8 cellular contexts compared by ENCODE assay signal in the genomic region with DNA sequence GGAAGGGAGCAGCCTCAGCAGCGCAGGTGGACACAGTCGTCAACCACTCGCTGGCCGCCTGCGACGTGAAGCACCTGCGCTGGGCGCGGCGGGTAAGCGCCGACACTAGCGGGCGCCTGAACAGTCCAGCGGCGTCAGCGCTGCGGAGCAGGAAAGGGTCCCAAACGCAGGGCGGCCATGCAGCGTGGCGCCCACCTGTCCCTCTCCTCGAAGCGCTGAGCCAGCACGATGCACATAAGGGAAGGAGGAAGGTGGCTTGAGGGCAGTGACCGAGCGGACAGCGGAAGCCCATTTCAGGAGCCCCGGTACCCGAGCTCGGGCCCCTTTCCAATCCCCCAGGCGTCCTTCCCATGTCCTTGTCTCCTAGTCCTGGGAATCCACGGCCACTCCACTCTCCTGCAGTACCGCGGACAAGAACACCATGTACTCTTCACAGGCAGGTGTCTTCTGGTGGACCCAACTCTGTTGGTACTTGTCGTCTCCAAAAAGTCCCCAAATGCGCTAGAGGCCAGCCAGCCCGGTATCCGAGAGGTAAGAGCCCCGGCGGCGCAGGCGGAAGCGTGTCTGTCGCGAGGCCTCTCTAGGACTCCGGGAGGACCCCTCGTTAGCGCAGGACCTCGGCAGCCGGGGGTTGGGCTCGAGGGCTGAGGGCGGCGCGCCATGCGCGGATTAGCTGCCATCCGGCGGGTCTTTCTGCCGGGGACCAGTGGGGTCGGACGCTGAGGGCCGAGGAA. TPM values are rescaled to one million over a fixed set of nuclear protein-coding genes. Genes with fewer than 3 reads are reported as not detected.
DNase-seq lines count a peak whose midpoint lies in the region; ATAC-seq and TF ChIP-seq lines count a peak whose summit lies in the region.

No MANE protein-coding gene starts in this region.

- CTCF ChIA-PET in SK-N-SH (lab: Yijun Ruan, JAX): no interaction called here

- no peak overlapping the region for H3K27ac Mint-ChIP-seq in activated naive CD8-positive, alpha-beta T cell treated with anti-CD3 and anti-CD28 coated beads, Interleukin-2, amount 50 U/mL, for 24 hours

- no peak overlapping the region for H3K4me2 ChIP-seq in SK-N-SH

- H4K20me1 ChIP-seq in SK-N-SH (ENCODE audit: insufficient read depth): no peaks in the 10 kb centered on the region

- no peak for ATAC-seq in SK-N-SH treated with all-trans-retinoic acid at 6 μM for 48 hours
- no peak for ATAC-seq in activated naive CD8-positive, alpha-beta T cell treated with anti-CD3 and anti-CD28 coated beads, Interleukin-2, amount 50 U/mL, for 24 hours
- ATAC-seq in left lung: peak; percentile 81
- no peak for ATAC-seq in GM19324 (IDR thresholded peaks at IDR 0.05; ENCODE audit: low FRiP score, unreplicated experiment)

- H3K4me3 ChIP-seq in SK-N-SH (ENCODE audit: low read depth in 2 of 2, low read length in 1 of 2) (peak overlapping the region in 1 of 2 experiments; percentile 23; a peak in 1 of 4 replicates), left lung (peak overlapping the region; percentile 28 to 51)

- peaks cover 18% of the 10 kb centered on the region for H3K27me3 Mint-ChIP-seq in activated naive CD8-positive, alpha-beta T cell treated with anti-CD3 and anti-CD28 coated beads, Interleukin-2, amount 50 U/mL, for 24 hours

- POLR2A ChIA-PET in SK-N-SH (lab: Yijun Ruan, JAX): no interaction called here

- H3K4me3 Mint-ChIP-seq in activated naive CD8-positive, alpha-beta T cell treated with anti-CD3 and anti-CD28 coated beads, Interleukin-2, amount 50 U/mL, for 24 hours: peak overlapping the region; percentile 58

- no peaks in the 10 kb centered on the region for H3K9me2 ChIP-seq in SK-N-SH

- H2AFZ ChIP-seq in SK-N-SH (ENCODE audit: low read depth): no peak overlapping the region

- DNase-seq in SK-N-SH (peak; percentile 72), left lung (peak in 1 of 2 donors; percentile 88), Kasumi-1 (lab: John Stamatoyannopoulos, UW) (no peak), kidney tubule cell (ENCODE audit: low spot score) (no peak)
- peak; percentile 31 for DNase-seq in activated naive CD8-positive, alpha-beta T cell treated with anti-CD3 and anti-CD28 coated beads, Interleukin-2, amount 50 U/mL, for 24 hours
- DNase-seq in stimulated activated CD8-positive, alpha-beta memory T cell treated with anti-CD3 and anti-CD28 coated beads, Interleukin-12 subunit alpha, Interleukin-12 subunit beta, amount 100 ng/mL, for 4 hours (ENCODE audit: low read depth): peak; percentile 21

- H3K27ac ChIP-seq in SK-N-SH (ENCODE audit: low read depth in 2 of 2, low read length in 1 of 2) (no peak overlapping the region), left lung (peak overlapping the region in 1 of 2 donors; percentile 33)

- H3K36me3 ChIP-seq in SK-N-SH (replicated peaks in 1 of 2; ENCODE audit: control insufficient read depth in 1 of 2, insufficient read depth in 2 of 2, low read length in 1 of 2): peaks cover 3 to 5% of the 10 kb centered on the region in 2 experiments
- peaks cover 0 to 18% of the 10 kb centered on the region in 2 donors for H3K36me3 ChIP-seq in left lung

- H3K9me3 ChIP-seq in SK-N-SH: peaks cover 15% of the 10 kb centered on the region; the same call in 1 of the 2 replicates
- peaks cover 2 to 43% of the 10 kb centered on the region in 2 donors for H3K9me3 ChIP-seq in left lung

- no peak for TF ChIP-seq EP300 in SK-N-SH (IDR thresholded peaks at IDR 0.05; ENCODE audit: borderline replicate concordance in 1 of 2, low read depth in 1 of 2, low read length in 1 of 2)

- TF ChIP-seq CTCF in SK-N-SH (IDR thresholded peaks at IDR 0.05) (no peak), left lung (IDR thresholded peaks at IDR 0.05) (no peak)

- intact Hi-C loops in left lung (cut with DNase I): no loop called here

- no peaks in the 10 kb centered on the region for H3K27me3 ChIP-seq in SK-N-SH (ENCODE audit: insufficient read depth)
- H3K27me3 ChIP-seq in left lung: peaks cover 0 to 27% of the 10 kb centered on the region in 2 donors

- no peak overlapping the region for H3K9ac ChIP-seq in SK-N-SH

- 37% methylated on average over 35 of the region's 63 CpGs for WGBS in SK-N-SH (ENCODE audit: low lambda C conversion rate)

- H3K79me2 ChIP-seq in SK-N-SH (ENCODE audit: insufficient read depth): no peaks in the 10 kb centered on the region

- H3F3A ChIP-seq in SK-N-SH (replicated peaks; ENCODE audit: insufficient read depth): peaks cover 4% of the 10 kb centered on the region

- peaks cover 38% of the 10 kb centered on the region for H3K36me3 Mint-ChIP-seq in activated naive CD8-positive, alpha-beta T cell treated with anti-CD3 and anti-CD28 coated beads, Interleukin-2, amount 50 U/mL, for 24 hours (ENCODE audit: low read depth)

- no peak for TF ChIP-seq RAD21 in SK-N-SH (IDR thresholded peaks at IDR 0.05; ENCODE audit: low read length)

- H3K4me1 ChIP-seq in SK-N-SH (ENCODE audit: control insufficient read depth in 1 of 2, insufficient read depth in 2 of 2, low read depth in 1 of 2, low read length in 1 of 2) (no peaks in the 10 kb centered on the region), left lung (peaks cover 0 to 11% of the 10 kb centered on the region in 2 donors)

- H3K4me1 Mint-ChIP-seq in activated naive CD8-positive, alpha-beta T cell treated with anti-CD3 and anti-CD28 coated beads, Interleukin-2, amount 50 U/mL, for 24 hours: peaks cover 8% of the 10 kb centered on the region

- peaks cover 38% of the 10 kb centered on the region for H3K9me3 Mint-ChIP-seq in activated naive CD8-positive, alpha-beta T cell treated with anti-CD3 and anti-CD28 coated beads, Interleukin-2, amount 50 U/mL, for 24 hours

TF ChIP-seq in SK-N-SH, 30 proteins besides CTCF, POLR2A, EP300 and RAD21:
- TF ChIP-seq, protein P1, sequence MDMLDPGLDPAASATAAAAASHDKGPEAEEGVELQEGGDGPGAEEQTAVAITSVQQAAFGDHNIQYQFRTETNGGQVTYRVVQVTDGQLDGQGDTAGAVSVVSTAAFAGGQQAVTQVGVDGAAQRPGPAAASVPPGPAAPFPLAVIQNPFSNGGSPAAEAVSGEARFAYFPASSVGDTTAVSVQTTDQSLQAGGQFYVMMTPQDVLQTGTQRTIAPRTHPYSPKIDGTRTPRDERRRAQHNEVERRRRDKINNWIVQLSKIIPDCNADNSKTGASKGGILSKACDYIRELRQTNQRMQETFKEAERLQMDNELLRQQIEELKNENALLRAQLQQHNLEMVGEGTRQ (IDR thresholded peaks at IDR 0.05; ENCODE audit: borderline replicate concordance, low read depth, low read length): no peak
- TF ChIP-seq FOXM1 (IDR thresholded peaks at IDR 0.05; ENCODE audit: low read depth) (no peak), JUND (IDR thresholded peaks at IDR 0.05) (no peak)

TF ChIP-seq in SK-N-SH treated with all-trans-retinoic acid at 6 μM for 48 hours, 23 proteins besides CTCF, POLR2A, EP300 and RAD21 (continues in another document):
- no peak for TF ChIP-seq BACH2 (CRISPR knock-in tag; IDR thresholded peaks at IDR 0.05; ENCODE audit: borderline replicate concordance)
- no peak for TF ChIP-seq RARB (CRISPR knock-in tag; IDR thresholded peaks at IDR 0.05)
- no peak for TF ChIP-seq ZNF70 (CRISPR knock-in tag; IDR thresholded peaks at IDR 0.05)
- no peak for TF ChIP-seq ARNTL (CRISPR knock-in tag; IDR thresholded peaks at IDR 0.05; ENCODE audit: borderline replicate concordance, low read depth)
- no peak for TF ChIP-seq TCF4 (CRISPR knock-in tag; IDR thresholded peaks at IDR 0.05; ENCODE audit: borderline replicate concordance)
- TF ChIP-seq ISL1 (CRISPR knock-in tag; IDR thresholded peaks at IDR 0.05): no peak
- no peak for TF ChIP-seq OSR1 (CRISPR knock-in tag; IDR thresholded peaks at IDR 0.05)
- no peak for TF ChIP-seq ZFP3 (CRISPR knock-in tag; IDR thresholded peaks at IDR 0.05)
- TF ChIP-seq ZNF8 (CRISPR knock-in tag; IDR thresholded peaks at IDR 0.05): no peak
- no peak for TF ChIP-seq ESRRG (CRISPR knock-in tag; IDR thresholded peaks at IDR 0.05)
- TF ChIP-seq GLIS3 (CRISPR knock-in tag; IDR thresholded peaks at IDR 0.05): no peak
- no peak for TF ChIP-seq SNAI2 (CRISPR knock-in tag; IDR thresholded peaks at IDR 0.05)
- TF ChIP-seq, protein P2, sequence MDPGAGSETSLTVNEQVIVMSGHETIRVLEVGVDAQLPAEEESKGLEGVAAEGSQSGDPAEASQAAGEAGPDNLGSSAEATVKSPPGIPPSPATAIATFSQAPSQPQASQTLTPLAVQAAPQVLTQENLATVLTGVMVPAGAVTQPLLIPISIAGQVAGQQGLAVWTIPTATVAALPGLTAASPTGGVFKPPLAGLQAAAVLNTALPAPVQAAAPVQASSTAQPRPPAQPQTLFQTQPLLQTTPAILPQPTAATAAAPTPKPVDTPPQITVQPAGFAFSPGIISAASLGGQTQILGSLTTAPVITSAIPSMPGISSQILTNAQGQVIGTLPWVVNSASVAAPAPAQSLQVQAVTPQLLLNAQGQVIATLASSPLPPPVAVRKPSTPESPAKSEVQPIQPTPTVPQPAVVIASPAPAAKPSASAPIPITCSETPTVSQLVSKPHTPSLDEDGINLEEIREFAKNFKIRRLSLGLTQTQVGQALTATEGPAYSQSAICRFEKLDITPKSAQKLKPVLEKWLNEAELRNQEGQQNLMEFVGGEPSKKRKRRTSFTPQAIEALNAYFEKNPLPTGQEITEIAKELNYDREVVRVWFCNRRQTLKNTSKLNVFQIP (CRISPR knock-in tag; IDR thresholded peaks at IDR 0.05; ENCODE audit: borderline replicate concordance, low read depth): no peak
- TF ChIP-seq, protein P3, sequence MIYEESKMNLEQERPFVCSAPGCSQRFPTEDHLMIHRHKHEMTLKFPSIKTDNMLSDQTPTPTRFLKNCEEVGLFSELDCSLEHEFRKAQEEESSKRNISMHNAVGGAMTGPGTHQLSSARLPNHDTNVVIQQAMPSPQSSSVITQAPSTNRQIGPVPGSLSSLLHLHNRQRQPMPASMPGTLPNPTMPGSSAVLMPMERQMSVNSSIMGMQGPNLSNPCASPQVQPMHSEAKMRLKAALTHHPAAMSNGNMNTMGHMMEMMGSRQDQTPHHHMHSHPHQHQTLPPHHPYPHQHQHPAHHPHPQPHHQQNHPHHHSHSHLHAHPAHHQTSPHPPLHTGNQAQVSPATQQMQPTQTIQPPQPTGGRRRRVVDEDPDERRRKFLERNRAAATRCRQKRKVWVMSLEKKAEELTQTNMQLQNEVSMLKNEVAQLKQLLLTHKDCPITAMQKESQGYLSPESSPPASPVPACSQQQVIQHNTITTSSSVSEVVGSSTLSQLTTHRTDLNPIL (CRISPR knock-in tag; IDR thresholded peaks at IDR 0.05; ENCODE audit: low read depth): no peak

RNA-seq across cellular contexts. Expression of a gene that starts 14.4 kb away (rescaled TPM):
- 3.4 and 3.6 TPM in 2 replicates for polyA plus RNA-seq in SK-N-SH (2012; rRNA removed)
- 3.5 and 3.6 TPM in 2 replicates for polyA plus RNA-seq in SK-N-SH (2012; cell fraction: cytosol; rRNA removed)
- 3.8 and 5.1 TPM in 2 replicates for polyA plus RNA-seq in SK-N-SH (2012; cell fraction: nucleus; rRNA removed)
- total RNA-seq in left lung: 10 to 100 TPM in 1 of 2 donors, 1 to 10 TPM in 1; 7.7 to 12.5 TPM

RNA-seq across cellular contexts. Expression of a gene that starts 18.6 kb away (rescaled TPM):
- not detected in 2 replicates for polyA plus RNA-seq in SK-N-SH (2012; rRNA removed)
- polyA plus RNA-seq in SK-N-SH (2012; cell fraction: cytosol; rRNA removed): not detected in 2 replicates
- polyA plus RNA-seq in SK-N-SH (2012; cell fraction: nucleus; rRNA removed): 0.01 TPM in 1 of 2 replicates, not detected in the other
- under 1 TPM; 0.15 to 0.21 TPM for total RNA-seq in left lung

RNA-seq across cellular contexts. Expression of a gene that starts 19.0 kb away (rescaled TPM):
- 1.5 and 2.3 TPM in 2 replicates for polyA plus RNA-seq in SK-N-SH (2012; rRNA removed)
- polyA plus RNA-seq in SK-N-SH (2012; cell fraction: cytosol; rRNA removed): 1.9 and 2.2 TPM in 2 replicates
- polyA plus RNA-seq in SK-N-SH (2012; cell fraction: nucleus; rRNA removed): 1.2 and 2.7 TPM in 2 replicates
- 1 to 10 TPM; 4.9 to 5.7 TPM for total RNA-seq in left lung

Comparison
In these comparisons a context has a peak if more than half of its experiments do, and no peak if none do; other contexts are left out.
1. DNase-seq: peak in SK-N-SH (single experiment), activated naive CD8-positive, alpha-beta T cell treated with anti-CD3 and anti-CD28 coated beads, Interleukin-2, amount 50 U/mL, for 24 hours (single experiment) and stimulated activated CD8-positive, alpha-beta memory T cell treated with anti-CD3 and anti-CD28 coated beads, Interleukin-12 subunit alpha, Interleukin-12 subunit beta, amount 100 ng/mL, for 4 hours (single experiment); none in Kasumi-1 (0 of 2) and kidney tubule cell (single experiment).